1 cellular context compared by ENCODE assay signal in the genomic region with DNA sequence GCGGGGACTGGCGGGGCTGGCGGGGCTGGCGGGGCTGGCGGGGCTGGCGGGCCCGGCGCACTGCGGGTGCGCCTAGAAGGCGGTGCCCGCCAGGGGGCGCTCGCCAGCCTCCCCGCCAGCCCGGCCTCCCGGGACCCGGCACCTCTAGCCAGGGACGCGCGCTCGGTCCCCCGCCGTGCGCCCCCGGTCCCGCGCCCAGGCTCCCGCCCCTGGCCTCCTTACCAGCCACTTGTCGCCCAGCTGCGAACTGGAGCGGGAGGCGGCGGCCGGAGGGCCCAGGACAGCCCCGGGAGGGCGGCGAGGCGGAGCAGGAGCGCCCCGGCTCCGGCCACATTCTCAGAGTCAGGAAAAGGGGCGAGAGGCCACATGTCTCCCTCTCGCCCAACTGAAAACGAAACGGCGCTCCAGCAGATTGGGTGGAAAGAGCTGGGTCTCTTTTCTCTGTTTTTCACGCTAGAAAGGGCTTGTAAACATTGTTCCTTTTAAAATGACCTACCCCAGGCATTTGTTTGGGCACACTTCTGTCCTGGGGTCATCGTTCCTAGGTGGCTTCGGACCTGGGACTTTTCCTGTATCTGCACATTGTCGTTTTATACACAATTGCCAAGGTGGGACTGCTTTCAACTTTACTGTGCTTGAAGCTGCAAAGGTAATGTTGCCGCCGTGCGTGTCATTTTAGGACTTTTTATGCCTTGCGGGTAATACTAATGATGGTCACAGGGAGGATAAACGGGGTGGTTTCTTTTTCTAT.
TF ChIP-seq lines count a peak whose summit lies in the region.

No MANE protein-coding gene starts in this region.

TF ChIP-seq in K562, 482 proteins besides CTCF, POLR2A, EP300 and RAD21 (continued from another document and continues in another):
- TF ChIP-seq CEBPZ (IDR thresholded peaks at IDR 0.05; ENCODE audit: borderline replicate concordance, low read depth, low read length) (no peak), UBTF (IDR thresholded peaks at IDR 0.05; ENCODE audit: borderline replicate concordance in 1 of 2, low read depth in 2 of 2, low read length in 2 of 2) (peak in 1 of 2 experiments; percentile 96; a peak in 2 of 4 replicates), HEY1 (CRISPR knock-in tag; IDR thresholded peaks at IDR 0.05; ENCODE audit: borderline replicate concordance) (no peak), MAFK (IDR thresholded peaks at IDR 0.05; ENCODE audit: low read length) (no peak), FOSL1 (tag; conservative IDR thresholded peaks at IDR 0.05) (no peak; the same call in 1 of the 2 replicates), ZHX1 (conservative IDR thresholded peaks at IDR 0.05; ENCODE audit: low read length) (no peak), KLF16 (IDR thresholded peaks at IDR 0.05) (no peak), PHB (CRISPR knock-in tag; IDR thresholded peaks at IDR 0.05) (no peak), NR2F6 (CRISPR knock-in tag; IDR thresholded peaks at IDR 0.05) (no peak), OTX1 (CRISPR knock-in tag; IDR thresholded peaks at IDR 0.05) (no peak), KDM2B (CRISPR knock-in tag; IDR thresholded peaks at IDR 0.05) (no peak; the same call in 1 of the 2 replicates), MCM3 (IDR thresholded peaks at IDR 0.05) (no peak), DIDO1 (tag; IDR thresholded peaks at IDR 0.05; ENCODE audit: low read depth) (no peak), RBM34 (IDR thresholded peaks at IDR 0.05; ENCODE audit: borderline replicate concordance, insufficient read depth, low read length) (no peak), HMGN3 (IDR thresholded peaks at IDR 0.05; ENCODE audit: borderline replicate concordance, extremely low read depth, insufficient read length, low read depth, low read length) (peak; percentile 60), NFIX (CRISPR knock-in tag; IDR thresholded peaks at IDR 0.05; ENCODE audit: low read depth) (no peak), ZNF740 (CRISPR knock-in tag; IDR thresholded peaks at IDR 0.05) (no peak), ZNF740 (tag; IDR thresholded peaks at IDR 0.05) (no peak), ZNF699 (CRISPR knock-in tag; IDR thresholded peaks at IDR 0.05; ENCODE audit: insufficient replicate concordance) (no peak)
- TF ChIP-seq, protein P1, sequence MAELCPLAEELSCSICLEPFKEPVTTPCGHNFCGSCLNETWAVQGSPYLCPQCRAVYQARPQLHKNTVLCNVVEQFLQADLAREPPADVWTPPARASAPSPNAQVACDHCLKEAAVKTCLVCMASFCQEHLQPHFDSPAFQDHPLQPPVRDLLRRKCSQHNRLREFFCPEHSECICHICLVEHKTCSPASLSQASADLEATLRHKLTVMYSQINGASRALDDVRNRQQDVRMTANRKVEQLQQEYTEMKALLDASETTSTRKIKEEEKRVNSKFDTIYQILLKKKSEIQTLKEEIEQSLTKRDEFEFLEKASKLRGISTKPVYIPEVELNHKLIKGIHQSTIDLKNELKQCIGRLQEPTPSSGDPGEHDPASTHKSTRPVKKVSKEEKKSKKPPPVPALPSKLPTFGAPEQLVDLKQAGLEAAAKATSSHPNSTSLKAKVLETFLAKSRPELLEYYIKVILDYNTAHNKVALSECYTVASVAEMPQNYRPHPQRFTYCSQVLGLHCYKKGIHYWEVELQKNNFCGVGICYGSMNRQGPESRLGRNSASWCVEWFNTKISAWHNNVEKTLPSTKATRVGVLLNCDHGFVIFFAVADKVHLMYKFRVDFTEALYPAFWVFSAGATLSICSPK (IDR thresholded peaks at IDR 0.05; ENCODE audit: borderline replicate concordance), result no peak
- TF ChIP-seq, protein P2, sequence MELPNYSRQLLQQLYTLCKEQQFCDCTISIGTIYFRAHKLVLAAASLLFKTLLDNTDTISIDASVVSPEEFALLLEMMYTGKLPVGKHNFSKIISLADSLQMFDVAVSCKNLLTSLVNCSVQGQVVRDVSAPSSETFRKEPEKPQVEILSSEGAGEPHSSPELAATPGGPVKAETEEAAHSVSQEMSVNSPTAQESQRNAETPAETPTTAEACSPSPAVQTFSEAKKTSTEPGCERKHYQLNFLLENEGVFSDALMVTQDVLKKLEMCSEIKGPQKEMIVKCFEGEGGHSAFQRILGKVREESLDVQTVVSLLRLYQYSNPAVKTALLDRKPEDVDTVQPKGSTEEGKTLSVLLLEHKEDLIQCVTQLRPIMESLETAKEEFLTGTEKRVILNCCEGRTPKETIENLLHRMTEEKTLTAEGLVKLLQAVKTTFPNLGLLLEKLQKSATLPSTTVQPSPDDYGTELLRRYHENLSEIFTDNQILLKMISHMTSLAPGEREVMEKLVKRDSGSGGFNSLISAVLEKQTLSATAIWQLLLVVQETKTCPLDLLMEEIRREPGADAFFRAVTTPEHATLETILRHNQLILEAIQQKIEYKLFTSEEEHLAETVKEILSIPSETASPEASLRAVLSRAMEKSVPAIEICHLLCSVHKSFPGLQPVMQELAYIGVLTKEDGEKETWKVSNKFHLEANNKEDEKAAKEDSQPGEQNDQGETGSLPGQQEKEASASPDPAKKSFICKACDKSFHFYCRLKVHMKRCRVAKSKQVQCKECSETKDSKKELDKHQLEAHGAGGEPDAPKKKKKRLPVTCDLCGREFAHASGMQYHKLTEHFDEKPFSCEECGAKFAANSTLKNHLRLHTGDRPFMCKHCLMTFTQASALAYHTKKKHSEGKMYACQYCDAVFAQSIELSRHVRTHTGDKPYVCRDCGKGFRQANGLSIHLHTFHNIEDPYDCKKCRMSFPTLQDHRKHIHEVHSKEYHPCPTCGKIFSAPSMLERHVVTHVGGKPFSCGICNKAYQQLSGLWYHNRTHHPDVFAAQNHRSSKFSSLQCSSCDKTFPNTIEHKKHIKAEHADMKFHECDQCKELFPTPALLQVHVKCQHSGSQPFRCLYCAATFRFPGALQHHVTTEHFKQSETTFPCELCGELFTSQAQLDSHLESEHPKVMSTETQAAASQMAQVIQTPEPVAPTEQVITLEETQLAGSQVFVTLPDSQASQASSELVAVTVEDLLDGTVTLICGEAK (IDR thresholded peaks at IDR 0.05), result peak; percentile 54; the same call in 1 of the 2 replicates
- TF ChIP-seq, protein P2 (CRISPR knock-in tag; IDR thresholded peaks at IDR 0.05), result no peak
- TF ChIP-seq, protein P3, sequence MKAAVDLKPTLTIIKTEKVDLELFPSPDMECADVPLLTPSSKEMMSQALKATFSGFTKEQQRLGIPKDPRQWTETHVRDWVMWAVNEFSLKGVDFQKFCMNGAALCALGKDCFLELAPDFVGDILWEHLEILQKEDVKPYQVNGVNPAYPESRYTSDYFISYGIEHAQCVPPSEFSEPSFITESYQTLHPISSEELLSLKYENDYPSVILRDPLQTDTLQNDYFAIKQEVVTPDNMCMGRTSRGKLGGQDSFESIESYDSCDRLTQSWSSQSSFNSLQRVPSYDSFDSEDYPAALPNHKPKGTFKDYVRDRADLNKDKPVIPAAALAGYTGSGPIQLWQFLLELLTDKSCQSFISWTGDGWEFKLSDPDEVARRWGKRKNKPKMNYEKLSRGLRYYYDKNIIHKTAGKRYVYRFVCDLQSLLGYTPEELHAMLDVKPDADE (conservative IDR thresholded peaks at IDR 0.05; ENCODE audit: control insufficient read depth, low read depth, low read length), result peak; percentile 74
